1 cellular context compared by ENCODE assay signal in genomic region chr17:17994271-17994670, GRCh38.
TF ChIP-seq lines count a peak whose summit lies in the region.

No MANE protein-coding gene starts in this region.

TF ChIP-seq in HCT116, 20 proteins besides CTCF, POLR2A, EP300 and RAD21 (continued from another document):
- TF ChIP-seq REST (IDR thresholded peaks at IDR 0.05; ENCODE audit: low read depth) (no peak), ZBTB33 (IDR thresholded peaks at IDR 0.05; ENCODE audit: extremely low read depth, insufficient replicate concordance, low read length) (no peak), SRF (IDR thresholded peaks at IDR 0.05; ENCODE audit: low read depth) (no peak), ELF1 (IDR thresholded peaks at IDR 0.05; ENCODE audit: borderline replicate concordance, low read depth) (no peak), EGR1 (IDR thresholded peaks at IDR 0.05; ENCODE audit: low read depth) (no peak), ZFX (IDR thresholded peaks at IDR 0.05) (no peak), POLR2AphosphoS5 (IDR thresholded peaks at IDR 0.05; ENCODE audit: low read depth, low read length) (no peak)
- TF ChIP-seq, protein P1, sequence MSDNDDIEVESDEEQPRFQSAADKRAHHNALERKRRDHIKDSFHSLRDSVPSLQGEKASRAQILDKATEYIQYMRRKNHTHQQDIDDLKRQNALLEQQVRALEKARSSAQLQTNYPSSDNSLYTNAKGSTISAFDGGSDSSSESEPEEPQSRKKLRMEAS (IDR thresholded peaks at IDR 0.05): no peak
- TF ChIP-seq, protein P2, sequence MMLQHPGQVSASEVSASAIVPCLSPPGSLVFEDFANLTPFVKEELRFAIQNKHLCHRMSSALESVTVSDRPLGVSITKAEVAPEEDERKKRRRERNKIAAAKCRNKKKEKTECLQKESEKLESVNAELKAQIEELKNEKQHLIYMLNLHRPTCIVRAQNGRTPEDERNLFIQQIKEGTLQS (IDR thresholded peaks at IDR 0.05): no peak
TF ChIP-seq in HCT116: peak in this region for 0.
